ENCODE assay signal across 14 cellular contexts in genomic region chr16:89737341-89738071, GRCh38. TPM values are rescaled to one million over a fixed set of nuclear protein-coding genes. Genes with fewer than 3 reads are reported as not detected.
DNase-seq lines count a peak whose midpoint lies in the region; ATAC-seq, FAIRE-seq and TF ChIP-seq lines count a peak whose summit lies in the region.
"Had no signal": no experiment of that assay in that cellular context is flagged by ENCODE, and none has a peak within 500 bp of the region (broad histone marks: within the 10 kb centered on the region; RNA-seq: fewer than 3 reads in every experiment).

No MANE protein-coding gene starts in this region.

- POLR2A ChIA-PET in CD4-positive, alpha-beta memory T cell (lab: Charles Lee; ENCODE audit: partially characterized antibody) = interaction anchor here (0.6 to 13.4 kb wide), 13 partner anchors 9 to 253 kb away, joined by 3 to 288 read pairs (median 6); partner anchors contain the start of genes TCF25 and VPS9D1
- POLR2A ChIA-PET in HepG2 (lab: Yijun Ruan, JAX) = interaction anchor here (2.0 kb wide), 1 partner anchor 31 kb away, joined by 4 read pairs; no protein-coding TSS in a partner anchor

- no peaks in the 10 kb centered on the region for H4K20me1 ChIP-seq in HepG2 (ENCODE audit: insufficient read depth, low read length)

- intact Hi-C loops in CD4-positive, alpha-beta memory T cell (cut with micrococcal nuclease) = loop anchor here (1.0 kb wide), 2 partner anchors 14 to 31 kb away; no protein-coding TSS in a partner anchor
- intact Hi-C loops in HepG2 (cut with micrococcal nuclease; ENCODE audit: unreplicated experiment) = no loop called here

- CTCF ChIA-PET in CD4-positive, alpha-beta memory T cell (lab: Charles Lee; ENCODE audit: partially characterized antibody) = interaction anchor here (0.9 to 5.9 kb wide), 7 partner anchors 13 to 123 kb away, joined by 3 to 42 read pairs (median 5); partner anchors contain the start of gene SPATA2L
- CTCF ChIA-PET in HepG2 (lab: Yijun Ruan, JAX; ENCODE audit: low intra/inter-chr PET ratio, low total read pairs) = no interaction called here

- TF ChIP-seq POLR2A in HepG2 (IDR thresholded peaks at IDR 0.05; ENCODE audit: insufficient read depth in 1 of 2, low read depth in 2 of 2, low read length in 2 of 2) = no peak

- TF ChIP-seq EP300 in HepG2 (IDR thresholded peaks at IDR 0.05; ENCODE audit: low read depth in 2 of 2, low read length in 2 of 2) (no peak), HepG2 (CRISPR knock-in tag; IDR thresholded peaks at IDR 0.05; ENCODE audit: borderline replicate concordance) (no peak)

- peaks cover 53 to 77% of the 10 kb centered on the region in 2 donors for H3K36me3 Mint-ChIP-seq in CD4-positive, alpha-beta memory T cell
- H3K36me3 Mint-ChIP-seq in activated T-helper 17 cell treated with anti-CD3 and anti-CD28 coated beads, Interleukin-2, amount 50 U/mL, for 72 hours (ENCODE audit: low read depth) = peaks cover 93% of the 10 kb centered on the region

- no peaks in the 10 kb centered on the region for H3K9me3 ChIP-seq in CD4-positive, alpha-beta memory T cell (ENCODE audit: control insufficient read depth in 1 of 2, low read length in 2 of 2)
- H3K9me3 ChIP-seq in HepG2 (ENCODE audit: low read length) = no peaks in the 10 kb centered on the region
- H3K9me3 ChIP-seq: esophagus squamous epithelium, Peyer's patch had no signal

- H3K27me3 ChIP-seq in CD4-positive, alpha-beta memory T cell (ENCODE audit: insufficient read depth, low read length) = no peaks in the 10 kb centered on the region
- no peaks in the 10 kb centered on the region for H3K27me3 ChIP-seq in HepG2 (ENCODE audit: control insufficient read depth in 1 of 2, insufficient read depth in 2 of 2, low read length in 2 of 2)
- H3K27me3 ChIP-seq: esophagus squamous epithelium, Peyer's patch had no signal

- FAIRE-seq in HepG2 (lab: Jason Lieb, UNC) = no peak

- DNase-seq in CD4-positive, alpha-beta memory T cell = peak; percentile 76 to 82 (median 81)
- DNase-seq in T follicular helper cell (ENCODE audit: low read depth) (peak; percentile 39), HepG2 (ENCODE audit: low spot score) (no peak), NCI-H1417 treated with DMSO at 0.1 percent for 48 hours (lab: John Stamatoyannopoulos, UW) (no peak)
- DNase-seq: cerebellar nuclear complex, esophagus squamous epithelium, hippocampal formation, NCI-H226 had no signal

- no peak for TF ChIP-seq RAD21 in HepG2 (CRISPR knock-in tag; IDR thresholded peaks at IDR 0.05)

- no peak overlapping the region for H3K4me2 ChIP-seq in HepG2 (ENCODE audit: low read depth, low read length)

- H3K27me3 Mint-ChIP-seq in CD4-positive, alpha-beta memory T cell = no peaks in the 10 kb centered on the region
- H3K27me3 Mint-ChIP-seq in activated T-helper 17 cell treated with anti-CD3 and anti-CD28 coated beads, Interleukin-2, amount 50 U/mL, for 72 hours = no peaks in the 10 kb centered on the region
- H3K27me3 Mint-ChIP-seq: progenitor cell of endocrine pancreas had no signal

- no peak overlapping the region for H3K9ac ChIP-seq in HepG2 (ENCODE audit: insufficient read depth, low read depth, low read length)

- ATAC-seq in activated T-helper 17 cell treated with anti-CD3 and anti-CD28 coated beads, Interleukin-2, amount 50 U/mL, for 72 hours (replicated peaks) = peak; percentile 76
- no peak for ATAC-seq in HepG2
- ATAC-seq in GM18909 (IDR thresholded peaks at IDR 0.05; ENCODE audit: poor library complexity, unreplicated experiment) = no peak
- ATAC-seq in HG02885 (IDR thresholded peaks at IDR 0.05; ENCODE audit: poor library complexity, unreplicated experiment) = no peak
- ATAC-seq in HG03565 (IDR thresholded peaks at IDR 0.05; ENCODE audit: unreplicated experiment) = no peak

- H3K4me3 ChIP-seq in CD4-positive, alpha-beta memory T cell (ENCODE audit: low read length in 2 of 2) = no peak overlapping the region
- H3K4me3 ChIP-seq in HepG2 (replicated peaks in 1 of 3; ENCODE audit: insufficient read depth in 1 of 3, low read depth in 2 of 3, low read length in 3 of 3) = no peak overlapping the region
- H3K4me3 ChIP-seq: esophagus squamous epithelium, Peyer's patch had no signal

- in situ Hi-C loops in HepG2 (cut with HindIII; ENCODE audit: extremely low pct_ligation_motif_present, low pct_unique_long_range_greater_than_20kb) = no loop called here

- BruUV-seq in HepG2 (replicated peaks; lab: Mats Ljungman, UMichigan) = no TSS peak

- peaks cover 78% of the 10 kb centered on the region for H3K36me3 ChIP-seq in CD4-positive, alpha-beta memory T cell (ENCODE audit: insufficient read depth, low read length)
- H3K36me3 ChIP-seq in HepG2 (replicated peaks in 1 of 2; ENCODE audit: control insufficient read depth in 1 of 2, insufficient read depth in 2 of 2, low read length in 2 of 2) = peaks cover 46 to 89% of the 10 kb centered on the region in 2 experiments

- H3K4me3 Mint-ChIP-seq in CD4-positive, alpha-beta memory T cell = peak overlapping the region; percentile 20 to 82 (median 56)
- no peak overlapping the region for H3K4me3 Mint-ChIP-seq in activated T-helper 17 cell treated with anti-CD3 and anti-CD28 coated beads, Interleukin-2, amount 50 U/mL, for 72 hours

- H3K4me1 ChIP-seq in CD4-positive, alpha-beta memory T cell (ENCODE audit: insufficient read depth, low read length) = peaks cover 49% of the 10 kb centered on the region
- H3K4me1 ChIP-seq in HepG2 (ENCODE audit: insufficient read depth, low read length) = no peaks in the 10 kb centered on the region
- H3K4me1 ChIP-seq: esophagus squamous epithelium had no signal

- peaks cover 23 to 69% (median 39%) of the 10 kb centered on the region in 4 donors for H3K4me1 Mint-ChIP-seq in CD4-positive, alpha-beta memory T cell
- peaks cover 5% of the 10 kb centered on the region for H3K4me1 Mint-ChIP-seq in activated T-helper 17 cell treated with anti-CD3 and anti-CD28 coated beads, Interleukin-2, amount 50 U/mL, for 72 hours

- H2AFZ ChIP-seq in HepG2 (ENCODE audit: low read length) = no peak overlapping the region

- WGBS in HepG2 (ENCODE audit: low lambda C conversion rate) = 98% methylated on average over 20 of the region's 20 CpGs

- peak overlapping the region; percentile 31 for H3K27ac ChIP-seq in CD4-positive, alpha-beta memory T cell (ENCODE audit: low read depth, low read length)
- no peak overlapping the region for H3K27ac ChIP-seq in HepG2 (ENCODE audit: extremely low read length, insufficient read depth, low read length)
- H3K27ac ChIP-seq: esophagus squamous epithelium, Peyer's patch had no signal

- H3K27ac Mint-ChIP-seq in CD4-positive, alpha-beta memory T cell = peak overlapping the region; percentile 74 to 92 (median 87)
- H3K27ac Mint-ChIP-seq in activated T-helper 17 cell treated with anti-CD3 and anti-CD28 coated beads, Interleukin-2, amount 50 U/mL, for 72 hours = peak overlapping the region; percentile 61
- H3K27ac Mint-ChIP-seq: progenitor cell of endocrine pancreas had no signal

- no peak for TF ChIP-seq CTCF in HepG2 (CRISPR knock-in tag; IDR thresholded peaks at IDR 0.05)

- no peaks in the 10 kb centered on the region for H3K79me2 ChIP-seq in HepG2 (ENCODE audit: insufficient read depth, low read length)

- no peaks in the 10 kb centered on the region for H3K9me3 Mint-ChIP-seq in CD4-positive, alpha-beta memory T cell
- H3K9me3 Mint-ChIP-seq in activated T-helper 17 cell treated with anti-CD3 and anti-CD28 coated beads, Interleukin-2, amount 50 U/mL, for 72 hours = no peaks in the 10 kb centered on the region

RNA-seq across cellular contexts. Expression of gene ZNF276, which starts 16.2 kb away (rescaled TPM):
- 100 to 1,000 TPM; 141 to 143 TPM for total RNA-seq in CD4-positive, alpha-beta memory T cell
- 10 to 100 TPM in 1 of 2 donors, 1 to 10 TPM in 1; 9.5 to 53.7 TPM for polyA plus RNA-seq in CD4-positive, alpha-beta memory T cell
- total RNA-seq in activated T-helper 17 cell treated with anti-CD3 and anti-CD28 coated beads, Interleukin-2, amount 50 U/mL, for 72 hours = 10 to 100 TPM; 24.7 to 31.1 TPM
- total RNA-seq in HepG2 (2016; rRNA removed; fragmentation: Illumina TruSeq; extraction: Trizol) = 6.8 and 17.7 TPM in 2 replicates
- 4.4 and 4.7 TPM in 2 replicates for total RNA-seq in HepG2 (2016; cell fraction: cytosol; rRNA removed; fragmentation: Illumina TruSeq; extraction: Trizol; ENCODE audit: low read depth)
- total RNA-seq in HepG2 (2016; cell fraction: insoluble cytoplasmic fraction; rRNA removed; fragmentation: Illumina TruSeq; extraction: Trizol) = 4.5 and 15.9 TPM in 2 replicates
- 5.4 and 8.2 TPM in 2 replicates for total RNA-seq in HepG2 (2016; cell fraction: membrane; rRNA removed; fragmentation: Illumina TruSeq; extraction: Trizol)
- total RNA-seq in HepG2 (2016; cell fraction: nucleus; rRNA removed; fragmentation: Illumina TruSeq; extraction: Trizol) = 22.3 and 26.8 TPM in 2 replicates
- 18.0 and 24.3 TPM in 2 replicates for polyA plus RNA-seq in HepG2 (2011; rRNA removed)
- 8.0 and 12.2 TPM in 2 replicates for polyA plus RNA-seq in HepG2 (2011; cell fraction: cytosol; rRNA removed)
- 148 and 167 TPM in 2 replicates for polyA plus RNA-seq in HepG2 (2011; cell fraction: nucleus; rRNA removed)
- 16.1 and 20.0 TPM in 2 replicates for polyA plus RNA-seq in HepG2 (2012)
- 2.3 and 3.4 TPM in 2 replicates for polyA plus RNA-seq in HepG2 (2016; cell fraction: cytosol; fragmentation: Illumina TruSeq; extraction: Trizol; ENCODE audit: low read depth)
- 7.0 and 9.8 TPM in 2 replicates for polyA plus RNA-seq in HepG2 (2016; cell fraction: insoluble cytoplasmic fraction; fragmentation: Illumina TruSeq; extraction: Trizol; ENCODE audit: low read depth)
- polyA plus RNA-seq in HepG2 (2016; cell fraction: membrane; fragmentation: Illumina TruSeq; extraction: Trizol; ENCODE audit: low read depth) = 4.7 and 8.3 TPM in 2 replicates
- polyA plus RNA-seq in HepG2 (2016; cell fraction: nucleus; fragmentation: Illumina TruSeq; extraction: Trizol; ENCODE audit: insufficient read depth, low read depth) = 66.1 and 72.8 TPM in 2 replicates
- polyA minus RNA-seq in HepG2 (2011; rRNA and poly(A)+ RNA removed; ENCODE audit: low replicate concordance) = 14.5 and 22.1 TPM in 2 replicates
- 4.0 and 6.3 TPM in 2 replicates for polyA minus RNA-seq in HepG2 (2011; cell fraction: cytosol; rRNA and poly(A)+ RNA removed)
- 27.8 and 28.5 TPM in 2 replicates for polyA minus RNA-seq in HepG2 (2011; cell fraction: nucleus; rRNA and poly(A)+ RNA removed)

RNA-seq across cellular contexts. Expression of gene VPS9D1, which starts 16.8 kb away (rescaled TPM):
- total RNA-seq in CD4-positive, alpha-beta memory T cell = 10 to 100 TPM; 13.0 to 13.6 TPM
- 1 to 10 TPM in 1 of 2 donors, under 1 TPM in 1; 0.48 to 1.0 TPM for polyA plus RNA-seq in CD4-positive, alpha-beta memory T cell
- total RNA-seq in activated T-helper 17 cell treated with anti-CD3 and anti-CD28 coated beads, Interleukin-2, amount 50 U/mL, for 72 hours = 1 to 10 TPM; 1.7 to 4.1 TPM
- total RNA-seq in HepG2 (2016; rRNA removed; fragmentation: Illumina TruSeq; extraction: Trizol) = 3.8 and 10.1 TPM in 2 replicates
- 2.4 and 3.2 TPM in 2 replicates for total RNA-seq in HepG2 (2016; cell fraction: cytosol; rRNA removed; fragmentation: Illumina TruSeq; extraction: Trizol; ENCODE audit: low read depth)
- 4.2 and 9.2 TPM in 2 replicates for total RNA-seq in HepG2 (2016; cell fraction: insoluble cytoplasmic fraction; rRNA removed; fragmentation: Illumina TruSeq; extraction: Trizol)
- 5.2 and 6.8 TPM in 2 replicates for total RNA-seq in HepG2 (2016; cell fraction: membrane; rRNA removed; fragmentation: Illumina TruSeq; extraction: Trizol)
- total RNA-seq in HepG2 (2016; cell fraction: nucleus; rRNA removed; fragmentation: Illumina TruSeq; extraction: Trizol) = 13.1 and 15.5 TPM in 2 replicates
- 13.2 and 18.6 TPM in 2 replicates for polyA plus RNA-seq in HepG2 (2011; rRNA removed)
- 4.5 and 5.7 TPM in 2 replicates for polyA plus RNA-seq in HepG2 (2011; cell fraction: cytosol; rRNA removed)
- polyA plus RNA-seq in HepG2 (2011; cell fraction: nucleus; rRNA removed) = 111 and 130 TPM in 2 replicates
- 7.5 and 10.0 TPM in 2 replicates for polyA plus RNA-seq in HepG2 (2012)
- polyA plus RNA-seq in HepG2 (2016; cell fraction: cytosol; fragmentation: Illumina TruSeq; extraction: Trizol; ENCODE audit: low read depth) = 2.5 and 3.3 TPM in 2 replicates
- 4.6 and 6.5 TPM in 2 replicates for polyA plus RNA-seq in HepG2 (2016; cell fraction: insoluble cytoplasmic fraction; fragmentation: Illumina TruSeq; extraction: Trizol; ENCODE audit: low read depth)
- 5.7 and 6.3 TPM in 2 replicates for polyA plus RNA-seq in HepG2 (2016; cell fraction: membrane; fragmentation: Illumina TruSeq; extraction: Trizol; ENCODE audit: low read depth)
- polyA plus RNA-seq in HepG2 (2016; cell fraction: nucleus; fragmentation: Illumina TruSeq; extraction: Trizol; ENCODE audit: insufficient read depth, low read depth) = 51.9 and 55.4 TPM in 2 replicates
- polyA minus RNA-seq in HepG2 (2011; rRNA and poly(A)+ RNA removed; ENCODE audit: low replicate concordance) = 4.4 and 8.1 TPM in 2 replicates
- polyA minus RNA-seq in HepG2 (2011; cell fraction: cytosol; rRNA and poly(A)+ RNA removed) = 2.2 and 5.0 TPM in 2 replicates
- 6.8 and 7.5 TPM in 2 replicates for polyA minus RNA-seq in HepG2 (2011; cell fraction: nucleus; rRNA and poly(A)+ RNA removed)

RNA-seq across cellular contexts. Expression of gene SPATA2L, which starts 36.0 kb away (rescaled TPM):
- total RNA-seq in CD4-positive, alpha-beta memory T cell = 10 to 100 TPM; 12.7 to 13.1 TPM
- 10 to 100 TPM in 1 of 2 donors, 1 to 10 TPM in 1; 5.4 to 13.0 TPM for polyA plus RNA-seq in CD4-positive, alpha-beta memory T cell
- total RNA-seq in activated T-helper 17 cell treated with anti-CD3 and anti-CD28 coated beads, Interleukin-2, amount 50 U/mL, for 72 hours = 1 to 10 TPM; 4.4 to 5.0 TPM
- 17.0 and 20.7 TPM in 2 replicates for total RNA-seq in HepG2 (2016; rRNA removed; fragmentation: Illumina TruSeq; extraction: Trizol)
- total RNA-seq in HepG2 (2016; cell fraction: cytosol; rRNA removed; fragmentation: Illumina TruSeq; extraction: Trizol; ENCODE audit: low read depth) = 5.1 and 5.8 TPM in 2 replicates
- total RNA-seq in HepG2 (2016; cell fraction: insoluble cytoplasmic fraction; rRNA removed; fragmentation: Illumina TruSeq; extraction: Trizol) = 16.3 and 20.7 TPM in 2 replicates
- total RNA-seq in HepG2 (2016; cell fraction: membrane; rRNA removed; fragmentation: Illumina TruSeq; extraction: Trizol) = 12.5 and 13.4 TPM in 2 replicates
- total RNA-seq in HepG2 (2016; cell fraction: nucleus; rRNA removed; fragmentation: Illumina TruSeq; extraction: Trizol) = 9.5 and 13.5 TPM in 2 replicates
- polyA plus RNA-seq in HepG2 (2011; rRNA removed) = 9.1 and 11.8 TPM in 2 replicates
- polyA plus RNA-seq in HepG2 (2011; cell fraction: cytosol; rRNA removed) = 13.4 and 23.3 TPM in 2 replicates
- 26.3 and 28.3 TPM in 2 replicates for polyA plus RNA-seq in HepG2 (2011; cell fraction: nucleus; rRNA removed)
- 6.8 and 12.5 TPM in 2 replicates for polyA plus RNA-seq in HepG2 (2012)
- 3.0 and 3.1 TPM in 2 replicates for polyA plus RNA-seq in HepG2 (2016; cell fraction: cytosol; fragmentation: Illumina TruSeq; extraction: Trizol; ENCODE audit: low read depth)
- 13.3 and 14.0 TPM in 2 replicates for polyA plus RNA-seq in HepG2 (2016; cell fraction: insoluble cytoplasmic fraction; fragmentation: Illumina TruSeq; extraction: Trizol; ENCODE audit: low read depth)
- polyA plus RNA-seq in HepG2 (2016; cell fraction: membrane; fragmentation: Illumina TruSeq; extraction: Trizol; ENCODE audit: low read depth) = 5.3 and 7.7 TPM in 2 replicates
- 14.9 and 15.5 TPM in 2 replicates for polyA plus RNA-seq in HepG2 (2016; cell fraction: nucleus; fragmentation: Illumina TruSeq; extraction: Trizol; ENCODE audit: insufficient read depth, low read depth)
- 3.5 and 31.4 TPM in 2 replicates for polyA minus RNA-seq in HepG2 (2011; rRNA and poly(A)+ RNA removed; ENCODE audit: low replicate concordance)
- 16.7 and 20.7 TPM in 2 replicates for polyA minus RNA-seq in HepG2 (2011; cell fraction: cytosol; rRNA and poly(A)+ RNA removed)
- 8.8 and 8.9 TPM in 2 replicates for polyA minus RNA-seq in HepG2 (2011; cell fraction: nucleus; rRNA and poly(A)+ RNA removed)

RNA-seq across cellular contexts. Expression of gene CDK10, which starts 51.0 kb away (rescaled TPM):
- total RNA-seq in CD4-positive, alpha-beta memory T cell = 100 to 1,000 TPM; 134 to 140 TPM
- 10 to 100 TPM; 24.8 to 33.5 TPM for polyA plus RNA-seq in CD4-positive, alpha-beta memory T cell
- 10 to 100 TPM; 81.1 to 98.8 TPM for total RNA-seq in activated T-helper 17 cell treated with anti-CD3 and anti-CD28 coated beads, Interleukin-2, amount 50 U/mL, for 72 hours
- 1.2 and 2.5 TPM in 2 replicates for total RNA-seq in HepG2 (2016; rRNA removed; fragmentation: Illumina TruSeq; extraction: Trizol)
- total RNA-seq in HepG2 (2016; cell fraction: cytosol; rRNA removed; fragmentation: Illumina TruSeq; extraction: Trizol; ENCODE audit: low read depth) = 4.2 and 5.8 TPM in 2 replicates
- total RNA-seq in HepG2 (2016; cell fraction: insoluble cytoplasmic fraction; rRNA removed; fragmentation: Illumina TruSeq; extraction: Trizol) = 1.4 and 2.6 TPM in 2 replicates
- 3.5 TPM in 2 replicates for total RNA-seq in HepG2 (2016; cell fraction: membrane; rRNA removed; fragmentation: Illumina TruSeq; extraction: Trizol)
- 2.4 and 3.5 TPM in 2 replicates for total RNA-seq in HepG2 (2016; cell fraction: nucleus; rRNA removed; fragmentation: Illumina TruSeq; extraction: Trizol)
- polyA plus RNA-seq in HepG2 (2011; rRNA removed) = 3.9 and 4.3 TPM in 2 replicates
- 1.5 and 2.1 TPM in 2 replicates for polyA plus RNA-seq in HepG2 (2011; cell fraction: cytosol; rRNA removed)
- polyA plus RNA-seq in HepG2 (2011; cell fraction: nucleus; rRNA removed) = 28.1 and 29.8 TPM in 2 replicates
- polyA plus RNA-seq in HepG2 (2012) = 2.7 and 6.1 TPM in 2 replicates
- polyA plus RNA-seq in HepG2 (2016; cell fraction: cytosol; fragmentation: Illumina TruSeq; extraction: Trizol; ENCODE audit: low read depth) = 1.1 TPM in 2 replicates
- polyA plus RNA-seq in HepG2 (2016; cell fraction: insoluble cytoplasmic fraction; fragmentation: Illumina TruSeq; extraction: Trizol; ENCODE audit: low read depth) = 1.1 and 1.2 TPM in 2 replicates
- 1.0 and 1.2 TPM in 2 replicates for polyA plus RNA-seq in HepG2 (2016; cell fraction: membrane; fragmentation: Illumina TruSeq; extraction: Trizol; ENCODE audit: low read depth)
- 11.0 and 12.6 TPM in 2 replicates for polyA plus RNA-seq in HepG2 (2016; cell fraction: nucleus; fragmentation: Illumina TruSeq; extraction: Trizol; ENCODE audit: insufficient read depth, low read depth)
- polyA minus RNA-seq in HepG2 (2011; rRNA and poly(A)+ RNA removed; ENCODE audit: low replicate concordance) = 2.9 and 43.1 TPM in 2 replicates
- polyA minus RNA-seq in HepG2 (2011; cell fraction: cytosol; rRNA and poly(A)+ RNA removed) = 1.6 and 2.8 TPM in 2 replicates
- 4.5 and 5.8 TPM in 2 replicates for polyA minus RNA-seq in HepG2 (2011; cell fraction: nucleus; rRNA and poly(A)+ RNA removed)

Comparison
In these comparisons a context has a peak if more than half of its experiments do, and no peak if none do; other contexts are left out.
1. DNase-seq: peak in CD4-positive, alpha-beta memory T cell (5 of 5) and T follicular helper cell (single experiment); none in HepG2 (single experiment) and NCI-H1417 treated with DMSO at 0.1 percent for 48 hours (single experiment).